In genomic region chr2:47031909-47032668, GRCh38 we compare ENCODE assay signal across 1 cellular context.
TF ChIP-seq lines count a peak whose summit lies in the region.

No MANE protein-coding gene starts in this region.

TF ChIP-seq in H1, 55 proteins besides CTCF, POLR2A, EP300 and RAD21 (continued from another document):
- TF ChIP-seq E2F6 (IDR thresholded peaks at IDR 0.05), result no peak
- no peak for TF ChIP-seq SP4 (IDR thresholded peaks at IDR 0.05; ENCODE audit: low read length)
- no peak for TF ChIP-seq ATF2 (IDR thresholded peaks at IDR 0.05; ENCODE audit: low read length)
- TF ChIP-seq RXRA (IDR thresholded peaks at IDR 0.05; ENCODE audit: insufficient read depth, low read depth, low read length), result no peak
- no peak for TF ChIP-seq CHD1 (IDR thresholded peaks at IDR 0.05; ENCODE audit: low read depth, low read length)
- no peak for TF ChIP-seq CBX5 (IDR thresholded peaks at IDR 0.05; ENCODE audit: low read depth, low read length)
- no peak for TF ChIP-seq ATF3 (IDR thresholded peaks at IDR 0.05; ENCODE audit: insufficient read depth, low read depth, low read length)
- no peak for TF ChIP-seq TEAD4 (IDR thresholded peaks at IDR 0.05; ENCODE audit: low read depth, low read length)
